ENCODE assay signal across 8 cellular contexts in the genomic region with DNA sequence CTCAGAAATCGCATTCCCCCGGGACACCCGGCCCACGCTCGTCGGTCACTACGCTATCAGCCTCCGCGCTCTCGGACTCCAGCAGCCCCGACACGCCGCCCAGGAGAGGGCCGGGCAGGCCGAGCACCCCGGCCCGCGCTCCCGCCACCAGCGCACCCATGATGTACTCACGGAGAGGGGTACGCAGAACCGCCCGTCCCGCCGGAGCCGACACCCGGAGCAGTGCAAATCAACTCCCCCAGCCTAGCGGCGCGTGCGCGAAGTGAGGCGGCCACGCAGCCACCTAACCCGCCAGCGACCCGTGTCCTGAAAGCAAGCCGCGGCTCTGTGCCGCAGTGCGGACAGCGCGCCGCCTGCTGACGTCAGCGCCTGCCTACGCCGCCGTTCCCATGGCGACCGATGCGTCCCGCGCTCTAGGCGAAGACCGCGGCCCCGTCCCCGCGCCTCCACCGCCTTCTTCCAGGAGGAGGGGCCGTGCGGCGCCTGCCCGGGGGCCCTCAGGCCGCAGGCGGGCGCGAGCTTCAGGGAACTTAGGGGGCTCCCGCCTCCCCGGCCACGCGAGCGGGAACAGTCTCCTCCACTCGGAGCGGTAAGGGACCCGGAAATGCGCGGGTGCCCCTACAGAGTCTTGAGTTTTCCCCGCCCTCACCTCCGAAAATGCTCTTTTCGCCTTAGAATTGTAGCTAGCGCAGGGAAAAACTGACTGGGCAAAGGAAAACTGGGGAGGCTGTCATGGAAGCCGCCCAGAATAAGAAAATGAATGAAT. TPM values are rescaled to one million over a fixed set of nuclear protein-coding genes. Genes with fewer than 3 reads are reported as not detected.
DNase-seq lines count a peak whose midpoint lies in the region; ATAC-seq and TF ChIP-seq lines count a peak whose summit lies in the region.

A gene (minus strand): TSS at position 329 of the 766 bp plus-strand sequence. CDS start 5,503 bp downstream, outside the sequence.

- DNase-seq in NCI-H2081 (lab: John Stamatoyannopoulos, UW) = peak; percentile 82 to 89
- DNase-seq in T1000 (lab: John Stamatoyannopoulos, UW) = peak; percentile 80
- DNase-seq in astrocyte of the spinal cord (ENCODE audit: low read depth, low spot score) = peak; percentile 96
- DNase-seq in iPS DF 19.7 (ENCODE audit: low read depth, low spot score) = peak; percentile 57
- DNase-seq in sigmoid colon = peak; percentile 97

- TF ChIP-seq POLR2A in sigmoid colon (IDR thresholded peaks at IDR 0.05) = peak; percentile 75 to 85

- intact Hi-C loops in sigmoid colon (cut with DNase I) = loop anchor here (2.0 kb wide), 2 partner anchors 753 to 793 kb away; a partner anchor contains a TSS

- peak; percentile 80 for ATAC-seq in GM18508 (IDR thresholded peaks at IDR 0.05; ENCODE audit: insufficient read depth, unreplicated experiment)
- ATAC-seq in HG02973 (IDR thresholded peaks at IDR 0.05; ENCODE audit: unreplicated experiment) = peak; percentile 93

- TF ChIP-seq EP300 in sigmoid colon (IDR thresholded peaks at IDR 0.05) = no peak

- TF ChIP-seq CTCF in 22Rv1 (IDR thresholded peaks at IDR 0.05) (no peak), astrocyte of the spinal cord (IDR thresholded peaks at IDR 0.05; ENCODE audit: low read depth, low read length) (no peak), sigmoid colon (IDR thresholded peaks at IDR 0.05) (peak in 1 of 4 experiments; percentile 29)

- no peaks in the 10 kb centered on the region for H3K9me3 ChIP-seq in sigmoid colon

- in situ Hi-C loops in astrocyte of the spinal cord (cut with HindIII; ENCODE audit: low sequenced_read_pairs) = no loop called here

- WGBS in sigmoid colon, 2 donors = 0 to 1% methylated on average over 85 of the region's 85 CpGs

- no peaks in the 10 kb centered on the region for H3K27me3 ChIP-seq in sigmoid colon

- H3K27ac ChIP-seq in 22Rv1 (peak within 1 kb of the TSS; percentile 90), sigmoid colon (peak within 1 kb of the TSS; percentile 94 to 97 (median 96))

- H3K36me3 ChIP-seq in sigmoid colon = no peaks in the 10 kb centered on the region

- peaks cover 0 to 25% (median 13%) of the 10 kb centered on the region in 4 donors for H3K4me1 ChIP-seq in sigmoid colon

- H3K4me3 ChIP-seq in astrocyte of the spinal cord (ENCODE audit: low read depth, low read length) (peak within 1 kb of the TSS; percentile 84), sigmoid colon (peak within 1 kb of the TSS; percentile 76 to 93 (median 78))

RNA-seq across cellular contexts. Expression of the gene that starts here (rescaled TPM):
- 10 to 100 TPM; 25.8 to 47.1 (median 31.6) TPM for total RNA-seq in sigmoid colon
- 1 to 10 TPM; 4.2 to 7.1 (median 5.4) TPM for polyA plus RNA-seq in sigmoid colon

Comparison
In these comparisons a context has a peak if more than half of its experiments do, and no peak if none do; other contexts are left out.
1. Peak in every context shown above with its lines: DNase-seq, ATAC-seq, H3K4me3 ChIP-seq and H3K27ac ChIP-seq.